1 cellular context compared by ENCODE assay signal in the genomic region with DNA sequence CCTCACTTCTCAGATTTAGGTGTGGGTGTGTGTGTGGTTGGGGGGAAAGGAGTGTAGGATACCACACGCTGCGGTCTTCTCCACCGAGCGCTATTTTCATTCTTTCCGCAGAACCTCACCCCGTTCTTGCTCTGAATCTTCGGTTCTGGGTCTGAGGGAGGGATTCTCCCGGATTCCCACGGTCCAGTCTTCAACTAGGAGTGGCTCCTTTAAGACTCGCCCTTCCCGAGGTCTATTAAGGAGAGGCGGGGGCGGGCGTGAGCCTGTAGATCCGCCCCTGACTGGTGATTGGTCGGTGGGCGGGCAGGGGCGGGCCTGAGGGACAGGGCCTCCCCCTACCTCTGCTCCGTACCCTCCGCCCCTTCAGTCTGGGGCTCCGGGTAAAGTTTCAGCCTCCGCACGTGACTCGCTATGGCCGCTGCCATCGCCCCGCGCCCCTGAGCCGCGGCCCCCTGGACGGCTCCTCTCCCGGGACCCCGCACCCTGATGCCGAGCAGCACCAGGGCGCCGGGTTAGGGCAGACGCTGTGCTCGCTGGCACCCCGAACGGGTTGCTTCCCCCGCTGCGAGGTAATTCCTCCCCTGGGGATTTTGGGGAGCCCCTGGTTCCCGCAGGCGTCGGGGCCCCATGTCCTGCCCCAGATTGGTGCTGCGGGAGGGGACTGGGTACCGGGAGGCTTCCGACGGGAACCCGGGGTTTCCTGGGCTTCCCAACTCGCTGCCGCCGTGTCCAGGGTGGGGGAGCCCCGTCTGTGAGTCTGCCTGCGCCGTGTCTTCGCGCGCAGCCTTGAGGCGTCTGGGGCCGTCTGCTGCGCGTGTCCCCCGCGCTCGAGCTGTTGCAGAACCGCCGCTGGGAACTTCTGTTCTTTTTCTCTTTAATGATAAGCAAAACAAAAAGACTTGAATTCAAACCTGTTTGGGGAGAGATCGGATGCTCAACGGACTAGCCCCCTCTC.
TF ChIP-seq lines count a peak whose summit lies in the region.

No MANE protein-coding gene starts in this region.

TF ChIP-seq in HepG2, 621 proteins besides CTCF, POLR2A, EP300 and RAD21 (continued from another document and continues in another):
- TF ChIP-seq FOXC1 (CRISPR knock-in tag; IDR thresholded peaks at IDR 0.05; ENCODE audit: borderline replicate concordance) (peak; percentile 23; the same call in 1 of the 2 replicates), CHCHD3 (CRISPR knock-in tag; IDR thresholded peaks at IDR 0.05) (no peak), ZNF235 (CRISPR knock-in tag; IDR thresholded peaks at IDR 0.05; ENCODE audit: borderline replicate concordance) (0 out of 2 replicates have a peak, but pooled peaks have one; percentile 74), SALL2 (CRISPR knock-in tag; IDR thresholded peaks at IDR 0.05) (peak; percentile 39; the same call in 1 of the 2 replicates), CBFB (CRISPR knock-in tag; IDR thresholded peaks at IDR 0.05) (peak; percentile 37; the same call in 1 of the 2 replicates), JUNB (CRISPR knock-in tag; IDR thresholded peaks at IDR 0.05; ENCODE audit: borderline replicate concordance) (no peak), ZIK1 (CRISPR knock-in tag; IDR thresholded peaks at IDR 0.05; ENCODE audit: borderline replicate concordance, low read depth) (peak; percentile 52; the same call in 1 of the 2 replicates), ZBTB7B (CRISPR knock-in tag; IDR thresholded peaks at IDR 0.05) (peak; percentile 85; the same call in 1 of the 2 replicates), NFE2L1 (CRISPR knock-in tag; IDR thresholded peaks at IDR 0.05; ENCODE audit: borderline replicate concordance) (0 out of 2 replicates have a peak, but pooled peaks have one; percentile 46), ISX (CRISPR knock-in tag; conservative IDR thresholded peaks at IDR 0.05) (peak; percentile 40; the same call in 1 of the 2 replicates), PHF20 (CRISPR knock-in tag; IDR thresholded peaks at IDR 0.05) (peak; percentile 61; the same call in 1 of the 2 replicates), SNAI1 (CRISPR knock-in tag; IDR thresholded peaks at IDR 0.05; ENCODE audit: borderline replicate concordance) (peak; percentile 93), SYNCRIP (IDR thresholded peaks at IDR 0.05; ENCODE audit: insufficient read depth, low read depth, low read length) (no peak), FOSL1 (CRISPR knock-in tag; IDR thresholded peaks at IDR 0.05; ENCODE audit: borderline replicate concordance) (peak; percentile 42; the same call in 1 of the 2 replicates), ATM (IDR thresholded peaks at IDR 0.05; ENCODE audit: borderline replicate concordance) (no peak), ZNF607 (CRISPR knock-in tag; IDR thresholded peaks at IDR 0.05; ENCODE audit: borderline replicate concordance) (peak; percentile 73; the same call in 1 of the 2 replicates), ZNF766 (CRISPR knock-in tag; IDR thresholded peaks at IDR 0.05; ENCODE audit: borderline replicate concordance) (0 out of 2 replicates have a peak, but pooled peaks have one; percentile 65), ZNF292 (CRISPR knock-in tag; IDR thresholded peaks at IDR 0.05; ENCODE audit: borderline replicate concordance, low read depth) (no peak), ZNF713 (CRISPR knock-in tag; IDR thresholded peaks at IDR 0.05) (0 out of 2 replicates have a peak, but pooled peaks have one; percentile 43), NR2F1 (CRISPR knock-in tag; IDR thresholded peaks at IDR 0.05) (0 out of 4 replicates have a peak, but pooled peaks of 1 of the 2 experiments have one; percentile 29), SP1 (IDR thresholded peaks at IDR 0.05) (no peak), SP1 (CRISPR knock-in tag; IDR thresholded peaks at IDR 0.05) (peak; percentile 95), ZFY (CRISPR knock-in tag; IDR thresholded peaks at IDR 0.05) (peak; percentile 58; the same call in 1 of the 2 replicates), RBFOX2 (IDR thresholded peaks at IDR 0.05; ENCODE audit: low read depth, low read length) (peak; percentile 88), GPN1 (CRISPR knock-in tag; IDR thresholded peaks at IDR 0.05; ENCODE audit: borderline replicate concordance) (no peak), CEBPB (IDR thresholded peaks at IDR 0.05; ENCODE audit: borderline replicate concordance, low read depth, low read length) (no peak), XRCC5 (optimal IDR thresholded peaks at IDR 0.05; ENCODE audit: low read length) (peak; percentile 8), ZFX (CRISPR knock-in tag; IDR thresholded peaks at IDR 0.05; ENCODE audit: low read depth) (peak; percentile 55), SOX5 (CRISPR knock-in tag; IDR thresholded peaks at IDR 0.05; ENCODE audit: borderline replicate concordance) (peak; percentile 48; the same call in 1 of the 2 replicates), ZNF234 (CRISPR knock-in tag; conservative IDR thresholded peaks at IDR 0.05) (peak; percentile 72; the same call in 1 of the 2 replicates), ZNF558 (CRISPR knock-in tag; IDR thresholded peaks at IDR 0.05; ENCODE audit: borderline replicate concordance) (peak; percentile 64; the same call in 1 of the 2 replicates), RFX3 (CRISPR knock-in tag; IDR thresholded peaks at IDR 0.05) (no peak), ZNF749 (CRISPR knock-in tag; IDR thresholded peaks at IDR 0.05; ENCODE audit: borderline replicate concordance) (0 out of 2 replicates have a peak, but pooled peaks have one; percentile 32), KDM2A (CRISPR knock-in tag; IDR thresholded peaks at IDR 0.05; ENCODE audit: borderline replicate concordance, low read depth) (peak; percentile 93), ETV6 (CRISPR knock-in tag; conservative IDR thresholded peaks at IDR 0.05) (peak; percentile 67; the same call in 1 of the 2 replicates), PTBP1 (IDR thresholded peaks at IDR 0.05; ENCODE audit: low read depth, low read length, poor library complexity, severe bottlenecking) (no peak), SAFB2 (CRISPR knock-in tag; IDR thresholded peaks at IDR 0.05; ENCODE audit: borderline replicate concordance, low read depth) (peak; percentile 49; the same call in 1 of the 2 replicates), ZNF883 (CRISPR knock-in tag; IDR thresholded peaks at IDR 0.05; ENCODE audit: not compliant biosample characterization) (peak; percentile 84), TBX2 (CRISPR knock-in tag; IDR thresholded peaks at IDR 0.05; ENCODE audit: borderline replicate concordance) (peak; percentile 82; the same call in 1 of the 2 replicates), RELA (CRISPR knock-in tag; IDR thresholded peaks at IDR 0.05) (0 out of 2 replicates have a peak, but pooled peaks have one; percentile 43)
- TF ChIP-seq, protein P1, sequence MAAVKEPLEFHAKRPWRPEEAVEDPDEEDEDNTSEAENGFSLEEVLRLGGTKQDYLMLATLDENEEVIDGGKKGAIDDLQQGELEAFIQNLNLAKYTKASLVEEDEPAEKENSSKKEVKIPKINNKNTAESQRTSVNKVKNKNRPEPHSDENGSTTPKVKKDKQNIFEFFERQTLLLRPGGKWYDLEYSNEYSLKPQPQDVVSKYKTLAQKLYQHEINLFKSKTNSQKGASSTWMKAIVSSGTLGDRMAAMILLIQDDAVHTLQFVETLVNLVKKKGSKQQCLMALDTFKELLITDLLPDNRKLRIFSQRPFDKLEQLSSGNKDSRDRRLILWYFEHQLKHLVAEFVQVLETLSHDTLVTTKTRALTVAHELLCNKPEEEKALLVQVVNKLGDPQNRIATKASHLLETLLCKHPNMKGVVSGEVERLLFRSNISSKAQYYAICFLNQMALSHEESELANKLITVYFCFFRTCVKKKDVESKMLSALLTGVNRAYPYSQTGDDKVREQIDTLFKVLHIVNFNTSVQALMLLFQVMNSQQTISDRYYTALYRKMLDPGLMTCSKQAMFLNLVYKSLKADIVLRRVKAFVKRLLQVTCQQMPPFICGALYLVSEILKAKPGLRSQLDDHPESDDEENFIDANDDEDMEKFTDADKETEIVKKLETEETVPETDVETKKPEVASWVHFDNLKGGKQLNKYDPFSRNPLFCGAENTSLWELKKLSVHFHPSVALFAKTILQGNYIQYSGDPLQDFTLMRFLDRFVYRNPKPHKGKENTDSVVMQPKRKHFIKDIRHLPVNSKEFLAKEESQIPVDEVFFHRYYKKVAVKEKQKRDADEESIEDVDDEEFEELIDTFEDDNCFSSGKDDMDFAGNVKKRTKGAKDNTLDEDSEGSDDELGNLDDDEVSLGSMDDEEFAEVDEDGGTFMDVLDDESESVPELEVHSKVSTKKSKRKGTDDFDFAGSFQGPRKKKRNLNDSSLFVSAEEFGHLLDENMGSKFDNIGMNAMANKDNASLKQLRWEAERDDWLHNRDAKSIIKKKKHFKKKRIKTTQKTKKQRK (IDR thresholded peaks at IDR 0.05; ENCODE audit: low read length): no peak
- TF ChIP-seq, protein P2, sequence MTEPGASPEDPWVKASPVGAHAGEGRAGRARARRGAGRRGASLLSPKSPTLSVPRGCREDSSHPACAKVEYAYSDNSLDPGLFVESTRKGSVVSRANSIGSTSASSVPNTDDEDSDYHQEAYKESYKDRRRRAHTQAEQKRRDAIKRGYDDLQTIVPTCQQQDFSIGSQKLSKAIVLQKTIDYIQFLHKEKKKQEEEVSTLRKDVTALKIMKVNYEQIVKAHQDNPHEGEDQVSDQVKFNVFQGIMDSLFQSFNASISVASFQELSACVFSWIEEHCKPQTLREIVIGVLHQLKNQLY (CRISPR knock-in tag; IDR thresholded peaks at IDR 0.05): no peak
- TF ChIP-seq, protein P3, sequence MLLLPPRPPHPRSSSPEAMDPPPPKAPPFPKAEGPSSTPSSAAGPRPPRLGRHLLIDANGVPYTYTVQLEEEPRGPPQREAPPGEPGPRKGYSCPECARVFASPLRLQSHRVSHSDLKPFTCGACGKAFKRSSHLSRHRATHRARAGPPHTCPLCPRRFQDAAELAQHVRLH (CRISPR knock-in tag; IDR thresholded peaks at IDR 0.05; ENCODE audit: borderline replicate concordance, low read depth): peak; percentile 77; the same call in 1 of the 2 replicates
- TF ChIP-seq, protein P4, sequence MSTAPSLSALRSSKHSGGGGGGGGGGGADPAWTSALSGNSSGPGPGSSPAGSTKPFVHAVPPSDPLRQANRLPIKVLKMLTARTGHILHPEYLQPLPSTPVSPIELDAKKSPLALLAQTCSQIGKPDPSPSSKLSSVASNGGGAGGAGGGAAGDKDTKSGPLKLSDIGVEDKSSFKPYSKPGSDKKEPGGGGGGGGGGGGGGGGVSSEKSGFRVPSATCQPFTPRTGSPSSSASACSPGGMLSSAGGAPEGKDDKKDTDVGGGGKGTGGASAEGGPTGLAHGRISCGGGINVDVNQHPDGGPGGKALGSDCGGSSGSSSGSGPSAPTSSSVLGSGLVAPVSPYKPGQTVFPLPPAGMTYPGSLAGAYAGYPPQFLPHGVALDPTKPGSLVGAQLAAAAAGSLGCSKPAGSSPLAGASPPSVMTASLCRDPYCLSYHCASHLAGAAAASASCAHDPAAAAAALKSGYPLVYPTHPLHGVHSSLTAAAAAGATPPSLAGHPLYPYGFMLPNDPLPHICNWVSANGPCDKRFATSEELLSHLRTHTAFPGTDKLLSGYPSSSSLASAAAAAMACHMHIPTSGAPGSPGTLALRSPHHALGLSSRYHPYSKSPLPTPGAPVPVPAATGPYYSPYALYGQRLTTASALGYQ (CRISPR knock-in tag; IDR thresholded peaks at IDR 0.05): peak; percentile 66; the same call in 1 of the 2 replicates
- TF ChIP-seq, protein P5, sequence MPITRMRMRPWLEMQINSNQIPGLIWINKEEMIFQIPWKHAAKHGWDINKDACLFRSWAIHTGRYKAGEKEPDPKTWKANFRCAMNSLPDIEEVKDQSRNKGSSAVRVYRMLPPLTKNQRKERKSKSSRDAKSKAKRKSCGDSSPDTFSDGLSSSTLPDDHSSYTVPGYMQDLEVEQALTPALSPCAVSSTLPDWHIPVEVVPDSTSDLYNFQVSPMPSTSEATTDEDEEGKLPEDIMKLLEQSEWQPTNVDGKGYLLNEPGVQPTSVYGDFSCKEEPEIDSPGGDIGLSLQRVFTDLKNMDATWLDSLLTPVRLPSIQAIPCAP (CRISPR knock-in tag; IDR thresholded peaks at IDR 0.05; ENCODE audit: low read depth): 0 out of 2 replicates have a peak, but pooled peaks have one; percentile 45
- TF ChIP-seq, protein P6, sequence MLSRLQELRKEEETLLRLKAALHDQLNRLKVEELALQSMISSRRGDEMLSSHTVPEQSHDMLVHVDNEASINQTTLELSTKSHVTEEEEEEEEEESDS (CRISPR knock-in tag; IDR thresholded peaks at IDR 0.05; ENCODE audit: borderline replicate concordance): peak; percentile 52; the same call in 1 of the 2 replicates
- TF ChIP-seq, protein P7, sequence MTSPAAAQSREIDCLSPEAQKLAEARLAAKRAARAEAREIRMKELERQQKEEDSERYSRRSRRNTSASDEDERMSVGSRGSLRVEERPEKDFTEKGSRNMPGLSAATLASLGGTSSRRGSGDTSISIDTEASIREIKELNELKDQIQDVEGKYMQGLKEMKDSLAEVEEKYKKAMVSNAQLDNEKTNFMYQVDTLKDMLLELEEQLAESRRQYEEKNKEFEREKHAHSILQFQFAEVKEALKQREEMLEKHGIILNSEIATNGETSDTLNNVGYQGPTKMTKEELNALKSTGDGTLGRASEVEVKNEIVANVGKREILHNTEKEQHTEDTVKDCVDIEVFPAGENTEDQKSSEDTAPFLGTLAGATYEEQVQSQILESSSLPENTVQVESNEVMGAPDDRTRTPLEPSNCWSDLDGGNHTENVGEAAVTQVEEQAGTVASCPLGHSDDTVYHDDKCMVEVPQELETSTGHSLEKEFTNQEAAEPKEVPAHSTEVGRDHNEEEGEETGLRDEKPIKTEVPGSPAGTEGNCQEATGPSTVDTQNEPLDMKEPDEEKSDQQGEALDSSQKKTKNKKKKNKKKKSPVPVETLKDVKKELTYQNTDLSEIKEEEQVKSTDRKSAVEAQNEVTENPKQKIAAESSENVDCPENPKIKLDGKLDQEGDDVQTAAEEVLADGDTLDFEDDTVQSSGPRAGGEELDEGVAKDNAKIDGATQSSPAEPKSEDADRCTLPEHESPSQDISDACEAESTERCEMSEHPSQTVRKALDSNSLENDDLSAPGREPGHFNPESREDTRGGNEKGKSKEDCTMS (CRISPR knock-in tag; conservative IDR thresholded peaks at IDR 0.05): no peak
- TF ChIP-seq, protein P8, sequence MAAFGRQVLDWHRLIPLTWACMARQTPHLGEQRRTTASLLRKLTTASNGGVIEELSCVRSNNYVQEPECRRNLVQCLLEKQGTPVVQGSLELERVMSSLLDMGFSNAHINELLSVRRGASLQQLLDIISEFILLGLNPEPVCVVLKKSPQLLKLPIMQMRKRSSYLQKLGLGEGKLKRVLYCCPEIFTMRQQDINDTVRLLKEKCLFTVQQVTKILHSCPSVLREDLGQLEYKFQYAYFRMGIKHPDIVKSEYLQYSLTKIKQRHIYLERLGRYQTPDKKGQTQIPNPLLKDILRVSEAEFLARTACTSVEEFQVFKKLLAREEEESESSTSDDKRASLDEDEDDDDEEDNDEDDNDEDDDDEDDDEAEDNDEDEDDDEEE (CRISPR knock-in tag; IDR thresholded peaks at IDR 0.05): no peak
- TF ChIP-seq, protein P9, sequence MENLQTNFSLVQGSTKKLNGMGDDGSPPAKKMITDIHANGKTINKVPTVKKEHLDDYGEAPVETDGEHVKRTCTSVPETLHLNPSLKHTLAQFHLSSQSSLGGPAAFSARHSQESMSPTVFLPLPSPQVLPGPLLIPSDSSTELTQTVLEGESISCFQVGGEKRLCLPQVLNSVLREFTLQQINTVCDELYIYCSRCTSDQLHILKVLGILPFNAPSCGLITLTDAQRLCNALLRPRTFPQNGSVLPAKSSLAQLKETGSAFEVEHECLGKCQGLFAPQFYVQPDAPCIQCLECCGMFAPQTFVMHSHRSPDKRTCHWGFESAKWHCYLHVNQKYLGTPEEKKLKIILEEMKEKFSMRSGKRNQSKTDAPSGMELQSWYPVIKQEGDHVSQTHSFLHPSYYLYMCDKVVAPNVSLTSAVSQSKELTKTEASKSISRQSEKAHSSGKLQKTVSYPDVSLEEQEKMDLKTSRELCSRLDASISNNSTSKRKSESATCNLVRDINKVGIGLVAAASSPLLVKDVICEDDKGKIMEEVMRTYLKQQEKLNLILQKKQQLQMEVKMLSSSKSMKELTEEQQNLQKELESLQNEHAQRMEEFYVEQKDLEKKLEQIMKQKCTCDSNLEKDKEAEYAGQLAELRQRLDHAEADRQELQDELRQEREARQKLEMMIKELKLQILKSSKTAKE (CRISPR knock-in tag; IDR thresholded peaks at IDR 0.05; ENCODE audit: borderline replicate concordance): peak; percentile 11; the same call in 1 of the 2 replicates
